7 cellular contexts compared by ENCODE assay signal in genomic region chr14:45072121-45072520, GRCh38.
"Had no signal": no experiment of that assay in that cellular context is flagged by ENCODE, and none has a peak within 500 bp of the region (broad histone marks: within the 10 kb centered on the region; RNA-seq: fewer than 3 reads in every experiment).

No MANE protein-coding gene starts in this region.

- DNase-seq: GM23248, GOT3, H7, HFFc6, IMR-90 had no signal

- H3K4me3 Mint-ChIP-seq: HFFc6 had no signal

- H3K36me3 ChIP-seq: HAP-1 had no signal

- H3K9ac ChIP-seq: GM23248 had no signal

- H3K9me3 ChIP-seq: HAP-1 had no signal

- H3K4me3 ChIP-seq: GM23248, HAP-1, K562 had no signal

- H3K9me3 Mint-ChIP-seq: HFFc6 had no signal

- H3K27ac ChIP-seq: GM23248 had no signal

- H3K27ac Mint-ChIP-seq: HFFc6 had no signal
